Comparison of ENCODE assay signal across 17 cellular contexts in genomic region chr19:7104783-7105447, GRCh38. TPM values are rescaled to one million over a fixed set of nuclear protein-coding genes. Genes with fewer than 3 reads are reported as not detected.
"Had no signal": no experiment of that assay in that cellular context is flagged by ENCODE, and none has a peak within 500 bp of the region (broad histone marks: within the 10 kb centered on the region; RNA-seq: fewer than 3 reads in every experiment).

No MANE protein-coding gene starts in this region.

- ATAC-seq: activated T-cell treated with anti-CD3 and anti-CD28 coated beads, Interleukin-2, amount 50 U/mL, for 72 hours; naive thymus-derived CD8-positive, alpha-beta T cell had no signal

- H3K36me3 Mint-ChIP-seq: activated CD4-positive, alpha-beta memory T cell treated with anti-CD3 and anti-CD28 coated beads for 36 hours; naive thymus-derived CD8-positive, alpha-beta T cell had no signal

- H3K9me3 Mint-ChIP-seq: activated CD4-positive, alpha-beta memory T cell treated with anti-CD3 and anti-CD28 coated beads for 36 hours; activated T-cell treated with anti-CD3 and anti-CD28 coated beads, Interleukin-2, amount 50 U/mL, for 72 hours; naive thymus-derived CD8-positive, alpha-beta T cell had no signal

- H3K27me3 ChIP-seq: breast epithelium had no signal

- H3K36me3 ChIP-seq: breast epithelium, lower lobe of right lung had no signal

- H3K4me3 ChIP-seq: breast epithelium, lower lobe of right lung had no signal

- H3K4me1 Mint-ChIP-seq: endodermal cell had no signal

- H3K4me1 ChIP-seq: breast epithelium had no signal

- H3K4me3 Mint-ChIP-seq: activated CD4-positive, alpha-beta memory T cell treated with anti-CD3 and anti-CD28 coated beads for 36 hours; activated T-cell treated with anti-CD3 and anti-CD28 coated beads, Interleukin-2, amount 50 U/mL, for 72 hours; endodermal cell; naive thymus-derived CD8-positive, alpha-beta T cell had no signal

- H3K27ac ChIP-seq: breast epithelium, lower lobe of right lung, VCaP had no signal

- H3K27ac Mint-ChIP-seq: activated CD4-positive, alpha-beta memory T cell treated with anti-CD3 and anti-CD28 coated beads for 36 hours; activated T-cell treated with anti-CD3 and anti-CD28 coated beads, Interleukin-2, amount 50 U/mL, for 72 hours; endodermal cell; naive thymus-derived CD8-positive, alpha-beta T cell had no signal

- DNase-seq: activated CD4-positive, alpha-beta memory T cell treated with anti-CD3 and anti-CD28 coated beads for 36 hours; activated T-cell treated with anti-CD3 and anti-CD28 coated beads, Interleukin-2, amount 50 U/mL, for 72 hours; dermis blood vessel endothelial cell; endodermal cell; erythroblast; lower lobe of right lung; naive thymus-derived CD8-positive, alpha-beta T cell; right cardiac atrium; stimulated activated CD4-positive, alpha-beta T cell treated with anti-CD3 and anti-CD28 coated beads, Interleukin-1b, Interleukin-23, amount 100 ng/mL, for 48 hours; stimulated activated naive CD4-positive, alpha-beta T cell; trophoblast cell had no signal

- H3K27me3 Mint-ChIP-seq: naive thymus-derived CD8-positive, alpha-beta T cell had no signal

- H3K9me3 ChIP-seq: breast epithelium, lower lobe of right lung had no signal

RNA-seq across cellular contexts. Expression of gene MBD3L3, which starts 46.4 kb away (rescaled TPM):
- total RNA-seq: activated CD4-positive, alpha-beta memory T cell treated with anti-CD3 and anti-CD28 coated beads for 36 hours; activated T-cell treated with anti-CD3 and anti-CD28 coated beads, Interleukin-2, amount 50 U/mL, for 72 hours; aorta; breast epithelium; cerebellum; dermis blood vessel endothelial cell; endodermal cell; glomerular endothelial cell; lower lobe of right lung; naive thymus-derived CD8-positive, alpha-beta T cell; posterior vena cava; right cardiac atrium had no signal
- polyA plus RNA-seq: aorta; naive thymus-derived CD8-positive, alpha-beta T cell; right cardiac atrium had no signal

RNA-seq across cellular contexts. Expression of gene MBD3L2, which starts 55.8 kb away (rescaled TPM):
- total RNA-seq: activated CD4-positive, alpha-beta memory T cell treated with anti-CD3 and anti-CD28 coated beads for 36 hours; activated T-cell treated with anti-CD3 and anti-CD28 coated beads, Interleukin-2, amount 50 U/mL, for 72 hours; aorta; breast epithelium; cerebellum; dermis blood vessel endothelial cell; endodermal cell; glomerular endothelial cell; lower lobe of right lung; naive thymus-derived CD8-positive, alpha-beta T cell; posterior vena cava; right cardiac atrium had no signal
- polyA plus RNA-seq: aorta; naive thymus-derived CD8-positive, alpha-beta T cell; right cardiac atrium had no signal
